ENCODE assay signal across 8 cellular contexts in genomic region chr1:147515046-147515869, GRCh38. TPM values are rescaled to one million over a fixed set of nuclear protein-coding genes. Genes with fewer than 3 reads are reported as not detected.
DNase-seq lines count a peak whose midpoint lies in the region; TF ChIP-seq lines count a peak whose summit lies in the region.

No MANE protein-coding gene starts in this region.

- H3K4me1 Mint-ChIP-seq in nephron progenitor cell = peaks cover 40% of the 10 kb centered on the region

- peaks cover 8% of the 10 kb centered on the region for H3K27me3 Mint-ChIP-seq in nephron progenitor cell (ENCODE audit: low read depth, poor library complexity)

- no peaks in the 10 kb centered on the region for H3K36me3 Mint-ChIP-seq in nephron progenitor cell (ENCODE audit: low read depth)

- peak overlapping the region; percentile 49 for H3K27ac Mint-ChIP-seq in nephron progenitor cell

- H3K9me3 Mint-ChIP-seq in nephron progenitor cell = peaks cover 6% of the 10 kb centered on the region

- DNase-seq in HCEC 1CT (peak; percentile 13), NCI-H510A (lab: John Stamatoyannopoulos, UW) (peak; percentile 53), dedifferentiated amniotic fluid mesenchymal stem cell (ENCODE audit: extremely low spot score) (peak; percentile 46), nephron progenitor cell (no peak), mesenteric fat pad (ENCODE audit: low spot score) (no peak), CD1c-positive myeloid dendritic cell (ENCODE audit: extremely low spot score) (no peak), NK-92 (lab: John Stamatoyannopoulos, UW; ENCODE audit: unreplicated experiment) (no peak)
- DNase-seq in stimulated activated naive CD4-positive, alpha-beta T cell treated with Interleukin-2 at 50 U/mL for 16 hours (lab: John Stamatoyannopoulos, UW) = no peak

- no peak for TF ChIP-seq CTCF in nephron progenitor cell (IDR thresholded peaks at IDR 0.05)

- no peak overlapping the region for H3K4me3 Mint-ChIP-seq in nephron progenitor cell

RNA-seq across cellular contexts. Expression of gene BCL9, which starts 26.0 kb away (rescaled TPM):
- 10.9 TPM for total RNA-seq in mesenteric fat pad

Comparison
In these comparisons a context has a peak if more than half of its experiments do, and no peak if none do; other contexts are left out.
1. DNase-seq: peak in HCEC 1CT (single experiment), NCI-H510A (single experiment) and dedifferentiated amniotic fluid mesenchymal stem cell (single experiment); none in nephron progenitor cell (single experiment), stimulated activated naive CD4-positive, alpha-beta T cell treated with Interleukin-2 at 50 U/mL for 16 hours (single experiment), mesenteric fat pad (single experiment), CD1c-positive myeloid dendritic cell (single experiment) and NK-92 (single experiment).